Comparison of ENCODE assay signal across 8 cellular contexts in genomic region chr22:31343235-31344191, GRCh38. TPM values are rescaled to one million over a fixed set of nuclear protein-coding genes. Genes with fewer than 3 reads are reported as not detected.
DNase-seq lines count a peak whose midpoint lies in the region; ATAC-seq and TF ChIP-seq lines count a peak whose summit lies in the region.

No MANE protein-coding gene starts in this region.

- peak; percentile 52 for DNase-seq in DMS79 (lab: John Stamatoyannopoulos, UW)
- DNase-seq in KG1 (lab: John Stamatoyannopoulos, UW): peak; percentile 25
- peak; percentile 56 for DNase-seq in activated CD4-positive, alpha-beta T cell treated with anti-CD3 and anti-CD28 coated beads for 48 hours
- DNase-seq in erythroblast (lab: John Stamatoyannopoulos, UW): peak; percentile 43 to 50
- DNase-seq in occipital lobe (lab: John Stamatoyannopoulos, UW): no peak

- TF ChIP-seq POLR2A in erythroblast (IDR thresholded peaks at IDR 0.05; ENCODE audit: low read length): no peak

- no peaks in the 10 kb centered on the region for H3K27me3 ChIP-seq in neuron (ENCODE audit: insufficient read depth, low read length)

- H3K4me1 ChIP-seq in neuron (ENCODE audit: insufficient read depth, low read length): peaks cover 47% of the 10 kb centered on the region

- ATAC-seq in HG03469 (IDR thresholded peaks at IDR 0.05; ENCODE audit: unreplicated experiment) (no peak), GM21737 (IDR thresholded peaks at IDR 0.05; ENCODE audit: unreplicated experiment) (no peak)

- no peak overlapping the region for H2AFZ ChIP-seq in neuron (ENCODE audit: low read depth, low read length)

- H3K36me3 ChIP-seq in neuron (ENCODE audit: insufficient read depth, low read length): peaks cover 51% of the 10 kb centered on the region

- peak overlapping the region; percentile 65 for H3K4me3 ChIP-seq in neuron (ENCODE audit: low read length)

- H3K9me3 ChIP-seq in neuron (ENCODE audit: low read length): no peaks in the 10 kb centered on the region

RNA-seq across cellular contexts. Expression of gene PATZ1, which starts 2.6 kb away (rescaled TPM):
- 29.9 TPM for total RNA-seq in occipital lobe

RNA-seq across cellular contexts. Expression of gene PIK3IP1, which starts 51.2 kb away (rescaled TPM):
- total RNA-seq in occipital lobe: 23.2 TPM

RNA-seq across cellular contexts. Expression of gene DRG1, which starts 55.9 kb away (rescaled TPM):
- total RNA-seq in occipital lobe: 63.0 TPM
